ENCODE assay signal across 8 cellular contexts in genomic region chr10:62528441-62528840, GRCh38.
DNase-seq lines count a peak whose midpoint lies in the region; ATAC-seq, FAIRE-seq and TF ChIP-seq lines count a peak whose summit lies in the region.

No MANE protein-coding gene starts in this region.

- peak overlapping the region; percentile 0 to 50 for H3K27ac Mint-ChIP-seq in activated naive CD4-positive, alpha-beta T cell treated with anti-CD3 and anti-CD28 coated beads, Interleukin-2, amount 50 U/mL, for 72 hours
- H3K27ac Mint-ChIP-seq in type B pancreatic cell = no peak overlapping the region

- ATAC-seq in GM21390 (IDR thresholded peaks at IDR 0.05; ENCODE audit: unreplicated experiment) (peak; percentile 96), HG03469 (IDR thresholded peaks at IDR 0.05; ENCODE audit: unreplicated experiment) (peak; percentile 96)
- peak; percentile 98 to 99 for ATAC-seq in activated naive CD4-positive, alpha-beta T cell treated with anti-CD3 and anti-CD28 coated beads, Interleukin-2, amount 50 U/mL, for 72 hours

- H3K4me3 Mint-ChIP-seq in type B pancreatic cell = no peak overlapping the region

- TF ChIP-seq CTCF in type B pancreatic cell (conservative IDR thresholded peaks at IDR 0.05) = no peak

- peaks cover 10 to 21% of the 10 kb centered on the region in 2 donors for H3K9me3 Mint-ChIP-seq in activated naive CD4-positive, alpha-beta T cell treated with anti-CD3 and anti-CD28 coated beads, Interleukin-2, amount 50 U/mL, for 72 hours
- no peaks in the 10 kb centered on the region for H3K9me3 Mint-ChIP-seq in type B pancreatic cell

- no peaks in the 10 kb centered on the region for H3K4me1 Mint-ChIP-seq in type B pancreatic cell (ENCODE audit: unreplicated experiment)

- H3K36me3 Mint-ChIP-seq in activated naive CD4-positive, alpha-beta T cell treated with anti-CD3 and anti-CD28 coated beads, Interleukin-2, amount 50 U/mL, for 72 hours = peaks cover 7 to 24% of the 10 kb centered on the region in 2 donors
- H3K36me3 Mint-ChIP-seq in type B pancreatic cell = no peaks in the 10 kb centered on the region

- peak; percentile 80 for FAIRE-seq in GM12891 (lab: Jason Lieb, UNC)

- DNase-seq in GM12891 (ENCODE audit: insufficient read length, low spot score) (peak; percentile 32), AG08395 (ENCODE audit: low spot score) (no peak), type B pancreatic cell (ENCODE audit: extremely low spot score, unreplicated experiment) (no peak)
- no peak for DNase-seq in activated naive CD4-positive, alpha-beta T cell treated with anti-CD3 and anti-CD28 coated beads, Interleukin-2, amount 50 U/mL, for 72 hours (ENCODE audit: low spot score in 2 of 2)
- DNase-seq in stimulated activated naive CD4-positive, alpha-beta T cell treated with Interleukin-2 at 50 U/mL for 16 hours (lab: John Stamatoyannopoulos, UW) = no peak
- no peak for DNase-seq in activated CD8-positive, alpha-beta memory T cell treated with anti-CD3 and anti-CD28 coated beads, Interleukin-2, amount 50 U/mL, for 48 hours

- TF ChIP-seq POLR2A in GM12891 (IDR thresholded peaks at IDR 0.05; ENCODE audit: low read depth, low read length) = 0 out of 2 replicates have a peak, but pooled peaks have one; percentile 9

- no peaks in the 10 kb centered on the region for H3K27me3 Mint-ChIP-seq in type B pancreatic cell

TF ChIP-seq in GM12891, 5 proteins besides CTCF, POLR2A, EP300 and RAD21:
- TF ChIP-seq SPI1 (IDR thresholded peaks at IDR 0.05; ENCODE audit: low read depth, low read length) (peak; percentile 93), PAX5 (IDR thresholded peaks at IDR 0.05; ENCODE audit: insufficient read depth, low read length, severe bottlenecking) (no peak), TAF1 (IDR thresholded peaks at IDR 0.05; ENCODE audit: low read depth, low read length) (no peak), POU2F2 (IDR thresholded peaks at IDR 0.05; ENCODE audit: low read depth, low read length) (no peak), POLR2AphosphoS5 (IDR thresholded peaks at IDR 0.05; ENCODE audit: low read depth, low read length) (no peak)
TF ChIP-seq in GM12891: peak in this region for 1.
